Comparison of ENCODE assay signal across 21 cellular contexts in the genomic region with DNA sequence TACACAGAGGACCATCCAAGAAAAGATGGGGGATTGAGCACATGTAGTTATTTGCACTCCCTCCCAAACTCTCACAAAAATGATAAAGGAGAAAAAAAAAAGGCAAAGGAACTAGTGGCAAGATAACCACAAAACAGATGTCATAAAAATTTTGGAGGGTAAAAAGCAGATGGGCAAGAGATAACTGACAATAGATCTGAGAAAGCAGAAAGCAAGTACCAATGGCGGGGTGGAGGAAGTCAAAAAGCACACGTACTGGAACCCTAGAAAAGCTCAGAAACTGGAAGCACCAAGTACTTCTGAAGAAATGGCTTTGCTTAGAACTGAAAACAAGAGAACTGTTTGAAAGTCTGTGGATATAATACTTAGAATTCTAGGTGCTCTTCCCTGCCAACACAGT.
A peak's percentile ranks its signal among the peaks of the same experiment; 100 is the strongest.
DNase-seq lines count a peak whose midpoint lies in the region; ATAC-seq, FAIRE-seq and TF ChIP-seq lines count a peak whose summit lies in the region.
"Had no signal": no experiment of that assay in that cellular context is flagged by ENCODE, and none has a peak within 500 bp of the region (broad histone marks: within the 10 kb centered on the region; RNA-seq: fewer than 3 reads in every experiment).

No MANE protein-coding gene starts in this region.

- H3K79me1 ChIP-seq in H1 (ENCODE audit: low read depth, low read length): no peaks in the 10 kb centered on the region

- H3K79me2 ChIP-seq in H1 (ENCODE audit: control insufficient read depth in 1 of 2, insufficient read depth in 2 of 2, low read length in 2 of 2): peaks cover 0 to 52% of the 10 kb centered on the region in 2 experiments; a peak in 3 of 4 replicates

- no peak overlapping the region for H4K91ac ChIP-seq in H1 (replicated peaks; ENCODE audit: insufficient read length, low read length)

- peaks cover 29% of the 10 kb centered on the region for H3K9me3 Mint-ChIP-seq in activated naive CD4-positive, alpha-beta T cell treated with anti-CD3 and anti-CD28 coated beads, Interleukin-2, amount 10 ng/mL, durations not matched to agents 7 days and 5 days

- H3K36me3 Mint-ChIP-seq in activated naive CD4-positive, alpha-beta T cell treated with anti-CD3 and anti-CD28 coated beads, Interleukin-2, amount 10 ng/mL, durations not matched to agents 7 days and 5 days: peaks cover 2% of the 10 kb centered on the region
- H3K36me3 Mint-ChIP-seq: CD14-positive monocyte had no signal

- peaks cover 13% of the 10 kb centered on the region for H3K4me1 Mint-ChIP-seq in activated naive CD4-positive, alpha-beta T cell treated with anti-CD3 and anti-CD28 coated beads, Interleukin-2, amount 10 ng/mL, durations not matched to agents 7 days and 5 days
- H3K4me1 Mint-ChIP-seq: CD14-positive monocyte had no signal

- ATAC-seq in GM21786 (IDR thresholded peaks at IDR 0.05; ENCODE audit: unreplicated experiment) (no peak), GM21423 (IDR thresholded peaks at IDR 0.05; ENCODE audit: unreplicated experiment) (no peak)
- ATAC-seq: HCT116, K562, Panc1, Right ventricle myocardium inferior had no signal

- no peak for DNase-seq in activated naive CD4-positive, alpha-beta T cell treated with anti-CD3 and anti-CD28 coated beads, Interleukin-2, amount 10 ng/mL, durations not matched to agents 7 days and 5 days
- no peak for DNase-seq in activated naive CD4-positive, alpha-beta T cell treated with Interleukin-2 at 50 U/mL for 16 hours
- DNase-seq in KBM-7: peak; percentile 73
- DNase-seq in OCI-M1 (lab: John Stamatoyannopoulos, UW): peak; percentile 63
- DNase-seq in H1 (ENCODE audit: low read depth in 1 of 2, low spot score in 2 of 2): no peak
- DNase-seq in HCEC 1CT: no peak
- DNase-seq: Calu3, DMS53, MG63, NCI-H1417, NCI-H187 treated with DMSO at 0.1 percent for 48 hours, NCI-H446 treated with DMSO at 0.1 percent for 48 hours, NCI-H82 had no signal

- TF ChIP-seq POLR2A in H1 (IDR thresholded peaks at IDR 0.05; ENCODE audit: control extremely low read depth in 1 of 2, low read depth in 2 of 2, low read length in 2 of 2): no peak

- TF ChIP-seq CTCF in H1 (IDR thresholded peaks at IDR 0.05; ENCODE audit: control extremely low read depth in 1 of 3, insufficient read depth in 1 of 3, low read depth in 1 of 3, low read length in 3 of 3): no peak

- H3K27ac ChIP-seq in H1 (ENCODE audit: low read depth, low read length): no peak overlapping the region

- no peak overlapping the region for H3K4me3 ChIP-seq in H1 (ENCODE audit: extremely low read depth in 1 of 4, insufficient read depth in 2 of 4, low read depth in 3 of 4, low read length in 4 of 4)
- H3K4me3 ChIP-seq: K562, MG63 had no signal

- peak overlapping the region; percentile 28 for H2BK120ac ChIP-seq in H1 (replicated peaks; ENCODE audit: low read depth, low read length)

- CTCF ChIA-PET in activated naive CD4-positive, alpha-beta T cell treated with anti-CD3 and anti-CD28 coated beads, Interleukin-2, amount 10 ng/mL, durations not matched to agents 7 days and 5 days (lab: Charles Lee): no interaction called here
- CTCF ChIA-PET in H1 (lab: Charles Lee; ENCODE audit: partially characterized antibody): interaction anchor here (0.6 to 1.0 kb wide), 2 partner anchors 12 to 22 kb away, joined by 3 read pairs; no protein-coding TSS in a partner anchor

- 0 out of 7 replicates have a peak, but pooled peaks cover 0 to 5% (median 1%) of the 10 kb centered on the region in 4 experiments for H3K4me1 ChIP-seq in H1 (replicated peaks in 1 of 4; ENCODE audit: control insufficient read depth in 3 of 4, insufficient read depth in 4 of 4, low read length in 3 of 4)

- no peak overlapping the region for H2BK20ac ChIP-seq in H1 (ENCODE audit: low read length)

- no peak overlapping the region for H4K8ac ChIP-seq in H1 (ENCODE audit: extremely low read depth, insufficient read depth, low read length)

- no peak for TF ChIP-seq EP300 in H1 (IDR thresholded peaks at IDR 0.05; ENCODE audit: borderline replicate concordance in 1 of 2, low read depth in 2 of 2, low read length in 2 of 2)

- H3K4ac ChIP-seq in H1 (replicated peaks; ENCODE audit: insufficient read length, low read depth, low read length): peak overlapping the region; percentile 14

- no peak overlapping the region for H2AFZ ChIP-seq in H1 (ENCODE audit: low read length)

- no peak for FAIRE-seq in H1 (lab: Jason Lieb, UNC)
- FAIRE-seq: GM19239, K562 had no signal

- H3K27me3 Mint-ChIP-seq in activated naive CD4-positive, alpha-beta T cell treated with anti-CD3 and anti-CD28 coated beads, Interleukin-2, amount 10 ng/mL, durations not matched to agents 7 days and 5 days: no peaks in the 10 kb centered on the region

- no peak overlapping the region for H2BK12ac ChIP-seq in H1 (ENCODE audit: low read depth, low read length)

- H4K20me1 ChIP-seq in H1 (replicated peaks in 1 of 2; ENCODE audit: control insufficient read depth in 1 of 2, insufficient read depth in 2 of 2, low read length in 2 of 2): no peaks in the 10 kb centered on the region

- WGBS in H1 (ENCODE audit: extremely low coverage in 1 of 2, insufficient coverage in 1 of 2, insufficient read length in 1 of 2, insufficient replicate concordance in 2 of 2, low coverage in 1 of 2, low lambda C conversion rate in 2 of 2, missing lambda C conversion rate in 1 of 2), 2 experiments: 81% methylated on average over 2 of the region's 2 CpGs; no CpG with 5 or more reads in 1 of the 2 experiments

- H4K5ac ChIP-seq in H1 (ENCODE audit: insufficient read length, low read depth, low read length): no peak overlapping the region

- no peak overlapping the region for H2AK5ac ChIP-seq in H1 (ENCODE audit: low read depth, low read length)

- no peak overlapping the region for H3K56ac ChIP-seq in H1 (replicated peaks; ENCODE audit: insufficient read length, low read depth, low read length)

- POLR2A ChIA-PET in H1 (lab: Charles Lee; ENCODE audit: partially characterized antibody): no interaction called here

- H2BK5ac ChIP-seq in H1 (ENCODE audit: low read depth, low read length): no peak overlapping the region

- H3K9ac ChIP-seq in H1 (replicated peaks in 1 of 4; ENCODE audit: extremely low read depth in 1 of 4, low read depth in 3 of 4, low read length in 3 of 4): no peak overlapping the region

- peak overlapping the region; percentile 21 for H3K27ac Mint-ChIP-seq in activated naive CD4-positive, alpha-beta T cell treated with anti-CD3 and anti-CD28 coated beads, Interleukin-2, amount 10 ng/mL, durations not matched to agents 7 days and 5 days
- H3K27ac Mint-ChIP-seq: CD14-positive monocyte had no signal

- no peaks in the 10 kb centered on the region for H3K27me3 ChIP-seq in H1 (replicated peaks in 1 of 4; ENCODE audit: control insufficient read depth in 3 of 4, extremely low read depth in 1 of 4, insufficient read depth in 3 of 4, low read length in 3 of 4)
- H3K27me3 ChIP-seq: MG63 had no signal

- no peak for TF ChIP-seq RAD21 in H1 (IDR thresholded peaks at IDR 0.05 in 1 of 2, conservative IDR thresholded peaks at IDR 0.05 in 1 of 2; ENCODE audit: low read depth in 2 of 2, low read length in 2 of 2)

- H3K18ac ChIP-seq in H1 (ENCODE audit: extremely low read depth, low read length): no peak overlapping the region

- no peaks in the 10 kb centered on the region for H3K9me3 ChIP-seq in H1 (ENCODE audit: insufficient read depth in 2 of 2, low read depth in 1 of 2, low read length in 1 of 2)
- H3K9me3 ChIP-seq: MG63 had no signal

- no peak overlapping the region for H3K23ac ChIP-seq in H1 (ENCODE audit: insufficient read length)

- no peak overlapping the region for H2BK15ac ChIP-seq in H1 (ENCODE audit: low read length)

- H3K4me3 Mint-ChIP-seq in activated naive CD4-positive, alpha-beta T cell treated with anti-CD3 and anti-CD28 coated beads, Interleukin-2, amount 10 ng/mL, durations not matched to agents 7 days and 5 days: no peak overlapping the region
- H3K4me3 Mint-ChIP-seq: CD14-positive monocyte had no signal

- H3K14ac ChIP-seq in H1 (ENCODE audit: insufficient read length): no peak overlapping the region

- H3K23me2 ChIP-seq in H1 (ENCODE audit: low read depth, low read length): no peaks in the 10 kb centered on the region; the same call in 1 of the 2 replicates

- H3K36me3 ChIP-seq in H1 (ENCODE audit: control insufficient read depth in 2 of 4, insufficient read depth in 4 of 4, low read length in 3 of 4): no peaks in the 10 kb centered on the region
- H3K36me3 ChIP-seq: MG63 had no signal

- in situ Hi-C loops in KBM-7 (cut with MboI; ENCODE audit: low pct_unique_long_range_greater_than_20kb, low sequenced_read_pairs): no loop called here

- no peak overlapping the region for H3K4me2 ChIP-seq in H1 (ENCODE audit: insufficient read depth in 1 of 2, low read depth in 2 of 2, low read length in 2 of 2)

TF ChIP-seq in H1, 55 proteins besides CTCF, POLR2A, EP300 and RAD21 (continues in another document):
- TF ChIP-seq SP4 (IDR thresholded peaks at IDR 0.05; ENCODE audit: low read length) (no peak), RXRA (IDR thresholded peaks at IDR 0.05; ENCODE audit: insufficient read depth, low read depth, low read length) (no peak), TEAD4 (IDR thresholded peaks at IDR 0.05; ENCODE audit: low read depth, low read length) (no peak), SP2 (IDR thresholded peaks at IDR 0.05; ENCODE audit: low read length) (no peak), SIN3A (conservative IDR thresholded peaks at IDR 0.05 in 1 of 2, IDR thresholded peaks at IDR 0.05 in 1 of 2; ENCODE audit: low read depth in 1 of 2, low read length in 2 of 2) (no peak), GTF2F1 (IDR thresholded peaks at IDR 0.05; ENCODE audit: borderline replicate concordance, low read depth, low read length) (no peak), SIX5 (IDR thresholded peaks at IDR 0.05; ENCODE audit: low read depth, low read length) (no peak), EZH2 (IDR thresholded peaks at IDR 0.05; ENCODE audit: low read depth, low read length, severe bottlenecking) (no peak), TBP (IDR thresholded peaks at IDR 0.05; ENCODE audit: low read depth, low read length) (no peak)

Comparison
In these comparisons a context has a peak if more than half of its experiments do, and no peak if none do; other contexts are left out.
1. DNase-seq: peak in KBM-7 (single experiment) and OCI-M1 (single experiment); none in activated naive CD4-positive, alpha-beta T cell treated with anti-CD3 and anti-CD28 coated beads, Interleukin-2, amount 10 ng/mL, durations not matched to agents 7 days and 5 days (single experiment), activated naive CD4-positive, alpha-beta T cell treated with Interleukin-2 at 50 U/mL for 16 hours (single experiment), H1 (0 of 2) and HCEC 1CT (single experiment).